Comparison of ENCODE assay signal across 26 cellular contexts in genomic region chr17:14089179-14089578, GRCh38.
"Had no signal": no experiment of that assay in that cellular context is flagged by ENCODE, and none has a peak within 500 bp of the region (broad histone marks: within the 10 kb centered on the region; RNA-seq: fewer than 3 reads in every experiment).

No MANE protein-coding gene starts in this region.

- H3K27me3 Mint-ChIP-seq: activated CD4-positive, alpha-beta T cell treated with anti-CD3 and anti-CD28 coated beads, Interleukin-2, amount 10 ng/mL, durations not matched to agents 24 days and 14 days; activated CD8-positive, alpha-beta T cell treated with anti-CD3 and anti-CD28 coated beads for 36 hours had no signal

- H3K4me3 ChIP-seq: adrenal gland, body of pancreas, breast epithelium, MG63, SJSA1 had no signal

- H3K27ac ChIP-seq: adrenal gland, body of pancreas, breast epithelium, SJSA1 had no signal

- H3K36me3 ChIP-seq: adrenal gland, breast epithelium, SJSA1 had no signal

- ATAC-seq: activated CD8-positive, alpha-beta T cell treated with anti-CD3 and anti-CD28 coated beads for 36 hours; activated naive CD4-positive, alpha-beta T cell treated with anti-CD3 and anti-CD28 coated beads, Interleukin-2, amount 50 U/mL, for 72 hours; body of pancreas; Panc1 had no signal

- DNase-seq: activated CD4-positive, alpha-beta T cell treated with anti-CD3 and anti-CD28 coated beads, Interleukin-2, amount 10 ng/mL, durations not matched to agents 24 days and 14 days; activated CD4-positive, alpha-beta T cell treated with anti-CD3 and anti-CD28 coated beads, Interleukin-2, amount 50 U/mL, for 4 hours; activated CD8-positive, alpha-beta T cell treated with anti-CD3 and anti-CD28 coated beads for 36 hours; activated gamma-delta T cell treated with Interleukin-2 at 50 U/mL for 16 hours; activated naive CD4-positive, alpha-beta T cell treated with anti-CD3 and anti-CD28 coated beads for 36 hours; activated T-cell treated with anti-CD3 and anti-CD28 coated beads, Interleukin-2, amount 50 U/mL, for 1 hour; adrenal gland; body of pancreas; Kasumi-1; MG63; MV-4-11; NCI-H1092; NCI-H1436 treated with DMSO at 0.1 percent for 48 hours; NCI-H1694 treated with DMSO at 0.1 percent for 48 hours; NCI-H2029; NCI-H345; NCI-H524 treated with DMSO at 0.1 percent for 48 hours; SHP77; SW 1271; T-helper 1 cell; T1000 had no signal

- H3K27ac Mint-ChIP-seq: activated CD4-positive, alpha-beta T cell treated with anti-CD3 and anti-CD28 coated beads, Interleukin-2, amount 10 ng/mL, durations not matched to agents 24 days and 14 days; activated CD8-positive, alpha-beta T cell treated with anti-CD3 and anti-CD28 coated beads for 36 hours; activated naive CD4-positive, alpha-beta T cell treated with anti-CD3 and anti-CD28 coated beads for 36 hours had no signal

- H3K27me3 ChIP-seq: adrenal gland, body of pancreas, breast epithelium, MG63, SJSA1 had no signal

- H3K9me3 Mint-ChIP-seq: activated CD4-positive, alpha-beta T cell treated with anti-CD3 and anti-CD28 coated beads, Interleukin-2, amount 10 ng/mL, durations not matched to agents 24 days and 14 days; activated CD8-positive, alpha-beta T cell treated with anti-CD3 and anti-CD28 coated beads for 36 hours; activated naive CD4-positive, alpha-beta T cell treated with anti-CD3 and anti-CD28 coated beads for 36 hours; activated naive CD4-positive, alpha-beta T cell treated with anti-CD3 and anti-CD28 coated beads, Interleukin-2, amount 50 U/mL, for 72 hours; activated T-helper 1 cell treated with anti-CD3 and anti-CD28 coated beads, Interleukin-12 subunit alpha, Interleukin-12 subunit beta, Interleukin-2, Interleukin-4 antibody, amounts not matched to agents 30 ng/mL and 10 ng/mL and 1 ng/mL, durations not matched to agents 14 hours and 24 hours and 36 hours had no signal

- H3K9me3 ChIP-seq: adrenal gland, body of pancreas, breast epithelium, MG63, SJSA1 had no signal

- H3K4me3 Mint-ChIP-seq: activated CD4-positive, alpha-beta T cell treated with anti-CD3 and anti-CD28 coated beads, Interleukin-2, amount 10 ng/mL, durations not matched to agents 24 days and 14 days; activated CD8-positive, alpha-beta T cell treated with anti-CD3 and anti-CD28 coated beads for 36 hours; activated naive CD4-positive, alpha-beta T cell treated with anti-CD3 and anti-CD28 coated beads for 36 hours; activated T-helper 1 cell treated with anti-CD3 and anti-CD28 coated beads, Interleukin-12 subunit alpha, Interleukin-12 subunit beta, Interleukin-2, Interleukin-4 antibody, amounts not matched to agents 30 ng/mL and 10 ng/mL and 1 ng/mL, durations not matched to agents 14 hours and 24 hours and 36 hours had no signal

- H3K4me1 ChIP-seq: body of pancreas, breast epithelium, SJSA1 had no signal
